In genomic region chr6:10696655-10697054, GRCh38 we compare ENCODE assay signal across 1 cellular context.
TF ChIP-seq lines count a peak whose summit lies in the region.

No MANE protein-coding gene starts in this region.

TF ChIP-seq in HCT116, 20 proteins besides CTCF, POLR2A, EP300 and RAD21:
- no peak for TF ChIP-seq JUND (IDR thresholded peaks at IDR 0.05)
- no peak for TF ChIP-seq EGR1 (IDR thresholded peaks at IDR 0.05; ENCODE audit: low read depth)
- no peak for TF ChIP-seq POLR2AphosphoS5 (IDR thresholded peaks at IDR 0.05; ENCODE audit: low read depth, low read length)
- no peak for TF ChIP-seq FOSL1 (IDR thresholded peaks at IDR 0.05; ENCODE audit: low read depth)
- no peak for TF ChIP-seq SIN3A (IDR thresholded peaks at IDR 0.05; ENCODE audit: low read depth)
- no peak for TF ChIP-seq TCF7L2 (IDR thresholded peaks at IDR 0.05; ENCODE audit: borderline replicate concordance, extremely low read depth, insufficient read depth, insufficient read length)
- TF ChIP-seq, protein P1, sequence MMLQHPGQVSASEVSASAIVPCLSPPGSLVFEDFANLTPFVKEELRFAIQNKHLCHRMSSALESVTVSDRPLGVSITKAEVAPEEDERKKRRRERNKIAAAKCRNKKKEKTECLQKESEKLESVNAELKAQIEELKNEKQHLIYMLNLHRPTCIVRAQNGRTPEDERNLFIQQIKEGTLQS (IDR thresholded peaks at IDR 0.05), result no peak
- TF ChIP-seq ZNF274 (IDR thresholded peaks at IDR 0.05; ENCODE audit: low read depth, low read length), result no peak
- no peak for TF ChIP-seq SRF (IDR thresholded peaks at IDR 0.05; ENCODE audit: low read depth)
